ENCODE assay signal across 9 cellular contexts in the genomic region with DNA sequence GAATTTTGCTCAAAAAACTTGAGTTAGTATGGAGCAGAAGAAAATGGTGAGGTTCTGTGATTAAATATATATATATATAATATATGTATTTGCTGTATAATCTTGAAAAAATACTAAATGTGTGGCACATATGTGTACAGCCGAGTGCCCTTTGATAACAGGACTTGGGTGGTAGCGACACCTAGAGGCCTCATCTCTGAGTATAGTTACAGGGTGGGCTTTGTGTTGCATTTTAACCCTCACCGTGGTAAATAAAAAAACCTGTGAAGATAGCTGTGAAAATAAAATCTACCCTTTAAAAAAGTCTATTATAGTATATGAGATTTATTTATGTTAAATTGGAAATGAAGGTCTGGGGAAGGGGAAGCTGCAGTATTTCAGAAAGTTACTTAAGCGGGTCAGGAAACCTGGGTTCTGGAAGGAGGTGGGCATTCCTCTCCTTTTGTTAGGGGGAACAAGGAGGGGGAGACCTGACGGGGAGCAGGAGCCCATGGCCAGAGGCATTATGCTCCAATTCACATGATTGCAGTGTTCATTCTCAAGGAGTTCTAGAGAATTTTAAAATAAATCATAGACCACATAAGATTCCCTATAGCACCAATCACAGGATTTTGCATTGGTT.
DNase-seq lines count a peak whose midpoint lies in the region; ATAC-seq and TF ChIP-seq lines count a peak whose summit lies in the region.
"Had no signal": no experiment of that assay in that cellular context is flagged by ENCODE, and none has a peak within 500 bp of the region (broad histone marks: within the 10 kb centered on the region; RNA-seq: fewer than 3 reads in every experiment).

No MANE protein-coding gene starts in this region.

- no peaks in the 10 kb centered on the region for H3K9me3 ChIP-seq in osteoblast (ENCODE audit: low read depth, low read length)

- no peaks in the 10 kb centered on the region for H3K36me3 ChIP-seq in osteoblast (ENCODE audit: insufficient read depth, low read length)

- TF ChIP-seq CTCF in osteoblast (IDR thresholded peaks at IDR 0.05; ENCODE audit: extremely low read depth, low read depth, low read length): peak; percentile 62

- H2AFZ ChIP-seq in osteoblast (ENCODE audit: low read length): no peak overlapping the region

- ATAC-seq in GM18873 (IDR thresholded peaks at IDR 0.05; ENCODE audit: low FRiP score, unreplicated experiment): no peak

- peak; percentile 13 to 57 (median 35) for DNase-seq in NCI-H1417 (lab: John Stamatoyannopoulos, UW)
- DNase-seq in NCI-H1417 treated with DMSO at 0.1 percent for 48 hours (lab: John Stamatoyannopoulos, UW): no peak
- peak; percentile 36 for DNase-seq in HCEC 1CT
- DNase-seq in NCI-H2107 treated with DMSO at 0.1 percent for 48 hours (lab: John Stamatoyannopoulos, UW; ENCODE audit: unreplicated experiment): peak; percentile 47
- DNase-seq in activated CD4-positive, alpha-beta T cell treated with anti-CD3 and anti-CD28 coated beads, Interleukin-2, amount 50 U/mL, for 48 hours: peak; percentile 29 to 47
- peak; percentile 21 for DNase-seq in fibroblast of gingiva (ENCODE audit: low read depth)
- DNase-seq in osteoblast (ENCODE audit: insufficient read length, low spot score, missing footprints): no peak

- no peaks in the 10 kb centered on the region for H3K79me2 ChIP-seq in osteoblast (ENCODE audit: insufficient read depth, low read length)

- no peaks in the 10 kb centered on the region for H3K4me1 ChIP-seq in osteoblast (ENCODE audit: insufficient read depth, low read length)

- H3K4me2 ChIP-seq in osteoblast (ENCODE audit: insufficient read depth, low read length): no peak overlapping the region

- H3K4me3 ChIP-seq in osteoblast (ENCODE audit: insufficient read depth, low read length): no peak overlapping the region

- H3K27me3 ChIP-seq in osteoblast (ENCODE audit: insufficient read depth, low read length): no peaks in the 10 kb centered on the region

- H3K27ac ChIP-seq in osteoblast (ENCODE audit: low read depth, low read length): no peak overlapping the region
- H3K27ac ChIP-seq: epithelial cell of prostate had no signal

- H4K20me1 ChIP-seq in osteoblast (ENCODE audit: insufficient read depth, low read length): no peaks in the 10 kb centered on the region

Comparison
In these comparisons a context has a peak if more than half of its experiments do, and no peak if none do; other contexts are left out.
1. DNase-seq: peak in NCI-H1417 (3 of 3), HCEC 1CT (single experiment), NCI-H2107 treated with DMSO at 0.1 percent for 48 hours (single experiment), activated CD4-positive, alpha-beta T cell treated with anti-CD3 and anti-CD28 coated beads, Interleukin-2, amount 50 U/mL, for 48 hours (2 of 2) and fibroblast of gingiva (single experiment); none in NCI-H1417 treated with DMSO at 0.1 percent for 48 hours (single experiment) and osteoblast (single experiment).